8 cellular contexts compared by ENCODE assay signal in genomic region chr19:982567-983170, GRCh38. TPM values are rescaled to one million over a fixed set of nuclear protein-coding genes. Genes with fewer than 3 reads are reported as not detected.
DNase-seq lines count a peak whose midpoint lies in the region; ATAC-seq, FAIRE-seq and TF ChIP-seq lines count a peak whose summit lies in the region.

No MANE protein-coding gene starts in this region.

- peak; percentile 82 for TF ChIP-seq CTCF in D721Med (IDR thresholded peaks at IDR 0.05; ENCODE audit: insufficient read depth, missing control alignments)
- peak; percentile 96 for TF ChIP-seq CTCF in H9 (conservative IDR thresholded peaks at IDR 0.05)
- peak; percentile 95 for TF ChIP-seq CTCF in lung (IDR thresholded peaks at IDR 0.05; ENCODE audit: control extremely low read depth, extremely low read depth)

- H3K27me3 ChIP-seq in H9 (ENCODE audit: insufficient read depth, low read length) = no peaks in the 10 kb centered on the region
- H3K27me3 ChIP-seq in lung (ENCODE audit: control insufficient read depth, insufficient read depth) = no peaks in the 10 kb centered on the region

- H3K79me1 ChIP-seq in H9 (ENCODE audit: insufficient read depth, low read depth, low read length, poor library complexity, severe bottlenecking) = no peaks in the 10 kb centered on the region

- H3K23me2 ChIP-seq in H9 (ENCODE audit: insufficient read length, low read depth, low read length, poor library complexity, severe bottlenecking) = peaks cover 7% of the 10 kb centered on the region

- H3K4me2 ChIP-seq in H9 (ENCODE audit: insufficient read depth, insufficient read length, low read length) = no peak overlapping the region

- H2BK15ac ChIP-seq in H9 (ENCODE audit: low read depth, low read length) = no peak overlapping the region

- no peak overlapping the region for H4K91ac ChIP-seq in H9 (ENCODE audit: insufficient read length, low read depth, low read length)

- ATAC-seq in lung (ENCODE audit: insufficient read depth, low FRiP score) (peak; percentile 77), GM18858 (IDR thresholded peaks at IDR 0.05; ENCODE audit: unreplicated experiment) (no peak)

- H3K4me1 ChIP-seq in H9 (ENCODE audit: insufficient read depth, low read length) (no peaks in the 10 kb centered on the region), lung (ENCODE audit: control insufficient read depth in 2 of 2, insufficient read depth in 2 of 2, low read length in 2 of 2) (peaks cover 0 to 11% of the 10 kb centered on the region in 2 donors)

- no peak overlapping the region for H3K56ac ChIP-seq in H9 (ENCODE audit: insufficient read length, low read depth, low read length)

- H3K36me3 ChIP-seq in lung (ENCODE audit: control insufficient read depth in 2 of 2, insufficient read depth in 2 of 2, low read length in 2 of 2) = peaks cover 0 to 11% of the 10 kb centered on the region in 2 donors

- H2BK20ac ChIP-seq in H9 (ENCODE audit: low read depth, low read length, poor library complexity, severe bottlenecking) = no peak overlapping the region

- H3K79me2 ChIP-seq in H9 (ENCODE audit: insufficient read depth, low read length) = no peaks in the 10 kb centered on the region; the same call in 1 of the 2 replicates

- H3K4me3 ChIP-seq in lung = no peak overlapping the region

- H3K27ac ChIP-seq in H9 (ENCODE audit: insufficient read length, low read depth, low read length) = no peak overlapping the region
- H3K27ac ChIP-seq in lung (ENCODE audit: low read depth in 1 of 2, low read length in 1 of 2) = no peak overlapping the region

- H3K27ac Mint-ChIP-seq in H9 = no peak overlapping the region
- no peak overlapping the region for H3K27ac Mint-ChIP-seq in activated CD4-positive, alpha-beta T cell treated with anti-CD3 and anti-CD28 coated beads, Interleukin-2, amount 10 ng/mL, durations not matched to agents 24 days and 14 days

- H2AFZ ChIP-seq in H9 (ENCODE audit: low read length) = no peak overlapping the region

- peaks cover 2% of the 10 kb centered on the region; the same call in 1 of the 2 replicates for H3K27me3 Mint-ChIP-seq in H9 (ENCODE audit: low read depth)
- H3K27me3 Mint-ChIP-seq in activated CD4-positive, alpha-beta T cell treated with anti-CD3 and anti-CD28 coated beads, Interleukin-2, amount 10 ng/mL, durations not matched to agents 24 days and 14 days = no peaks in the 10 kb centered on the region

- no peak overlapping the region for H3T11ph ChIP-seq in H9 (ENCODE audit: low read length)

- peak overlapping the region in 1 of 2 experiments; percentile 42; a peak in 2 of 5 replicates for H3K4me3 Mint-ChIP-seq in H9
- H3K4me3 Mint-ChIP-seq in activated CD4-positive, alpha-beta T cell treated with anti-CD3 and anti-CD28 coated beads, Interleukin-2, amount 10 ng/mL, durations not matched to agents 24 days and 14 days = no peak overlapping the region

- DNase-seq in D721Med (ENCODE audit: insufficient read length, low spot score) = peak; percentile 98
- DNase-seq in H9 = peak; percentile 85
- peak; percentile 32 for DNase-seq in NCI-H1417 treated with DMSO at 0.1 percent for 48 hours (lab: John Stamatoyannopoulos, UW)
- peak; percentile 95 for DNase-seq in activated CD4-positive, alpha-beta T cell treated with anti-CD3 and anti-CD28 coated beads, Interleukin-2, amount 10 ng/mL, durations not matched to agents 24 days and 14 days
- peak; percentile 17 for DNase-seq in dedifferentiated amniotic fluid mesenchymal stem cell (ENCODE audit: extremely low spot score)
- peak; percentile 59 for DNase-seq in lung (ENCODE audit: low spot score)
- peak; percentile 54 to 65 (median 58) for DNase-seq in stimulated activated CD4-positive, alpha-beta T cell treated with anti-CD3 and anti-CD28 coated beads, TNF-alpha, amount 100 ng/mL, for 4 hours (ENCODE audit: low read depth in 3 of 3)

- H3K9me3 ChIP-seq in H9 (ENCODE audit: control insufficient read depth, low read depth, low read length) = no peaks in the 10 kb centered on the region
- no peaks in the 10 kb centered on the region for H3K9me3 ChIP-seq in lung (ENCODE audit: control insufficient read depth in 2 of 2, insufficient read depth in 1 of 2, low read length in 1 of 2)

- H3K36me3 Mint-ChIP-seq in H9 (ENCODE audit: insufficient read depth in 1 of 3, low read depth in 3 of 3) = peaks cover 5 to 21% (median 14%) of the 10 kb centered on the region in 3 experiments; a peak in 6 of 7 replicates
- peaks cover 13% of the 10 kb centered on the region for H3K36me3 Mint-ChIP-seq in activated CD4-positive, alpha-beta T cell treated with anti-CD3 and anti-CD28 coated beads, Interleukin-2, amount 10 ng/mL, durations not matched to agents 24 days and 14 days (ENCODE audit: low read depth)

- H3K9me3 Mint-ChIP-seq in H9 = no peaks in the 10 kb centered on the region
- H3K9me3 Mint-ChIP-seq in activated CD4-positive, alpha-beta T cell treated with anti-CD3 and anti-CD28 coated beads, Interleukin-2, amount 10 ng/mL, durations not matched to agents 24 days and 14 days = no peaks in the 10 kb centered on the region

- H3K4ac ChIP-seq in H9 (ENCODE audit: low read depth, low read length) = no peak overlapping the region

- H3K4me1 Mint-ChIP-seq in H9 = peaks cover 7 to 23% of the 10 kb centered on the region in 2 experiments
- peaks cover 10% of the 10 kb centered on the region for H3K4me1 Mint-ChIP-seq in activated CD4-positive, alpha-beta T cell treated with anti-CD3 and anti-CD28 coated beads, Interleukin-2, amount 10 ng/mL, durations not matched to agents 24 days and 14 days

- H3K14ac ChIP-seq in H9 (ENCODE audit: insufficient read depth, low read length) = no peak overlapping the region

- H3K23ac ChIP-seq in H9 (ENCODE audit: insufficient read length, low read depth, low read length) = no peak overlapping the region

- no peaks in the 10 kb centered on the region for H4K20me1 ChIP-seq in H9 (ENCODE audit: control insufficient read depth, insufficient read depth, insufficient read length)

- H3K18ac ChIP-seq in H9 (ENCODE audit: insufficient read length, low read depth, low read length) = no peak overlapping the region

- intact Hi-C loops in activated CD4-positive, alpha-beta T cell treated with anti-CD3 and anti-CD28 coated beads, Interleukin-2, amount 10 ng/mL, durations not matched to agents 24 days and 14 days (cut with micrococcal nuclease) = loop anchor here (1.0 to 2.0 kb wide), 2 partner anchors 61 to 120 kb away; no protein-coding TSS in a partner anchor

- H4K8ac ChIP-seq in H9 (replicated peaks; ENCODE audit: insufficient read length, low read depth, low read length) = no peak overlapping the region

- no peak overlapping the region for H2BK120ac ChIP-seq in H9 (ENCODE audit: low read depth, low read length, poor library complexity, severe bottlenecking)

- H2BK12ac ChIP-seq in H9 (ENCODE audit: insufficient read length, low read depth, low read length) = no peak overlapping the region

- FAIRE-seq in D721Med (lab: Jason Lieb, UNC) = no peak

- H3K9ac ChIP-seq in H9 (ENCODE audit: extremely low read depth, insufficient read length, low read length) = no peak overlapping the region

- no CpG with 5 or more reads among the region's 46 CpGs for WGBS in H9 (ENCODE audit: extremely low coverage, insufficient read length, low lambda C conversion rate)
- 1 to 2% methylated on average over 30 to 46 of the region's 46 CpGs for WGBS in lung, 2 donors

- H4K5ac ChIP-seq in H9 (ENCODE audit: insufficient read length, low read depth, low read length) = no peak overlapping the region

- H2BK5ac ChIP-seq in H9 (ENCODE audit: insufficient read length, low read length) = no peak overlapping the region

- no peak overlapping the region for H2AK5ac ChIP-seq in H9 (ENCODE audit: insufficient read length, low read length)

RNA-seq across cellular contexts. Expression of gene WDR18, which starts 1.5 kb away (rescaled TPM):
- total RNA-seq in H9 (2021) (94.7 and 101 TPM in 2 replicates), lung (10 to 100 TPM; 36.6 to 60.2 TPM)
- total RNA-seq in activated CD4-positive, alpha-beta T cell treated with anti-CD3 and anti-CD28 coated beads, Interleukin-2, amount 10 ng/mL, durations not matched to agents 24 days and 14 days = 104 and 111 TPM in 2 replicates
- 10 to 100 TPM; 43.4 to 48.0 TPM for polyA plus RNA-seq in lung

RNA-seq across cellular contexts. Expression of gene GRIN3B, which starts 17.6 kb away (rescaled TPM):
- total RNA-seq in H9 (2021) = 1.0 and 1.4 TPM in 2 replicates
- 0.07 TPM in 1 of 2 replicates, not detected in the other for total RNA-seq in activated CD4-positive, alpha-beta T cell treated with anti-CD3 and anti-CD28 coated beads, Interleukin-2, amount 10 ng/mL, durations not matched to agents 24 days and 14 days
- total RNA-seq in lung = 10 to 100 TPM in 1 of 2 donors, 1 to 10 TPM in 1; 2.6 to 11.6 TPM
- polyA plus RNA-seq in lung = 1 to 10 TPM; 1.3 to 2.3 TPM

RNA-seq across cellular contexts. Expression of gene TMEM259, which starts 38.3 kb away (rescaled TPM):
- total RNA-seq in H9 (2021) (169 and 171 TPM in 2 replicates), lung (100 to 1,000 TPM in 1 of 2 donors, 10 to 100 TPM in 1; 61.1 to 195 TPM)
- total RNA-seq in activated CD4-positive, alpha-beta T cell treated with anti-CD3 and anti-CD28 coated beads, Interleukin-2, amount 10 ng/mL, durations not matched to agents 24 days and 14 days = 154 and 156 TPM in 2 replicates
- polyA plus RNA-seq in lung = 100 to 1,000 TPM; 194 to 262 TPM

RNA-seq across cellular contexts. Expression of gene RNU6-2, which starts 38.7 kb away (rescaled TPM):
- not detected in 2 replicates for total RNA-seq in H9 (2021)
- total RNA-seq in activated CD4-positive, alpha-beta T cell treated with anti-CD3 and anti-CD28 coated beads, Interleukin-2, amount 10 ng/mL, durations not matched to agents 24 days and 14 days = not detected in 2 replicates
- total RNA-seq in lung = not detected
- polyA plus RNA-seq in lung = not detected

RNA-seq across cellular contexts. Expression of gene CNN2, which starts 43.7 kb away (rescaled TPM):
- 524 and 529 TPM in 2 replicates for total RNA-seq in H9 (2021)
- 112 TPM in 2 replicates for total RNA-seq in activated CD4-positive, alpha-beta T cell treated with anti-CD3 and anti-CD28 coated beads, Interleukin-2, amount 10 ng/mL, durations not matched to agents 24 days and 14 days
- total RNA-seq in lung = 100 to 1,000 TPM; 161 to 236 TPM
- polyA plus RNA-seq in lung = 100 to 1,000 TPM; 162 to 198 TPM

Comparison
In these comparisons a context has a peak if more than half of its experiments do, and no peak if none do; other contexts are left out.
1. DNase-seq: peak in every context shown above with its lines; median percentile 98 in D721Med; 95 in activated CD4-positive, alpha-beta T cell treated with anti-CD3 and anti-CD28 coated beads, Interleukin-2, amount 10 ng/mL, durations not matched to agents 24 days and 14 days; 85 in H9; 59 in lung; 58 in stimulated activated CD4-positive, alpha-beta T cell treated with anti-CD3 and anti-CD28 coated beads, TNF-alpha, amount 100 ng/mL, for 4 hours; 32 in NCI-H1417 treated with DMSO at 0.1 percent for 48 hours; 17 in dedifferentiated amniotic fluid mesenchymal stem cell.